1 cellular context compared by ENCODE assay signal in the genomic region with DNA sequence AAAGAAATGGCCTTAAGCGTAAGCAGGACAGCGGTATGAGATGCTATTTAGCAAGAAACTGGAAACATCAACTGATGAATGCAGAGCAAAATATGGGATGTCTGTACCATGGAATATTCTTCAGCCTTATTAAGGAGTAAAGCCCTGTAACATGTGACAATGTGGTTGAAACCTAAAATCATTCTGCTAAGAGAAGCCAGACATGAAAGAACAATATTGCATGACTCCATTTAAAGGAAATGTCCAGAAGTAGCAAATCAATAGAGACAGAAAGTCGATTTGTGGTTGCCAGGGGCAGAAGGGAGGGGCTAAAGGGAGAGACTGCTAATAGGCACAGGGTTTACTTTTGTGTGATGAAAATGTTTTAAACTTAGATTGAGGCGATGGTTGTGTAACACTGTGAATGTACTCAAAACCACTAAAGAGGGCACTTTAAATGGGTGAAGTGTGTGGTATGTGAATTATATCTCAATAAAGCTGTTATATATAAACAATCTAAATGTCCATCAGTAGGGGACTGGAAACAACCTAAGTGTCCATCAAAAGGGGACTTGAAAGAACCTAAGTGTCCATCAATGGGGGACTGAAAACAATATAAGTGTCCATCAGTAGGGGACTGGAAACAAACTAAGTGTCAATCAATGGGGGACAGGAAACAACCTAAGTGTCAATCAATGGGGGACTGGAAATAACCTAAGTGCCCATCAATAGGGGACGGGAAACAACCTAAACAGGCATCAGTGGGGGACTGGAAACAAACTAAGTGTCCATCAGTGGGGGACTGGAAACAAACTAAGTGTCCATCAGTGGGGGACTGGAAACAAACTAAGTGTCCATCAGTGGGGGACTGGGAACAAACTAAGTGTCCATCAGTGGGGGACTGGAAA.
TF ChIP-seq lines count a peak whose summit lies in the region.

No MANE protein-coding gene starts in this region.

TF ChIP-seq in GM12878, 131 proteins besides CTCF, POLR2A, EP300 and RAD21 (continued from another document):
- TF ChIP-seq, protein P1, sequence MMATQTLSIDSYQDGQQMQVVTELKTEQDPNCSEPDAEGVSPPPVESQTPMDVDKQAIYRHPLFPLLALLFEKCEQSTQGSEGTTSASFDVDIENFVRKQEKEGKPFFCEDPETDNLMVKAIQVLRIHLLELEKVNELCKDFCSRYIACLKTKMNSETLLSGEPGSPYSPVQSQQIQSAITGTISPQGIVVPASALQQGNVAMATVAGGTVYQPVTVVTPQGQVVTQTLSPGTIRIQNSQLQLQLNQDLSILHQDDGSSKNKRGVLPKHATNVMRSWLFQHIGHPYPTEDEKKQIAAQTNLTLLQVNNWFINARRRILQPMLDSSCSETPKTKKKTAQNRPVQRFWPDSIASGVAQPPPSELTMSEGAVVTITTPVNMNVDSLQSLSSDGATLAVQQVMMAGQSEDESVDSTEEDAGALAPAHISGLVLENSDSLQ (IDR thresholded peaks at IDR 0.05) = peak; percentile 41
- TF ChIP-seq ASH2L (IDR thresholded peaks at IDR 0.05; ENCODE audit: borderline replicate concordance, low read depth) = no peak
